In genomic region chr4:142160509-142160908, GRCh38 we compare ENCODE assay signal across 27 cellular contexts.
DNase-seq lines count a peak whose midpoint lies in the region; ATAC-seq and TF ChIP-seq lines count a peak whose summit lies in the region.
"Had no signal": no experiment of that assay in that cellular context is flagged by ENCODE, and none has a peak within 500 bp of the region (broad histone marks: within the 10 kb centered on the region; RNA-seq: fewer than 3 reads in every experiment).

No MANE protein-coding gene starts in this region.

- H3K27ac Mint-ChIP-seq in activated CD4-positive, alpha-beta T cell treated with anti-CD3 and anti-CD28 coated beads for 36 hours = peak overlapping the region; percentile 43
- H3K27ac Mint-ChIP-seq in T-helper 17 cell = peak overlapping the region; percentile 34
- H3K27ac Mint-ChIP-seq in natural killer cell treated with Interleukin-12 subunit alpha and Interleukin-12 subunit beta and Interleukin-15 and Interleukin-18, amount 100 ng/mL, for 72 hours = no peak overlapping the region
- H3K27ac Mint-ChIP-seq: CD14-positive monocyte; stimulated activated memory B cell treated with anti-CD40 and anti-IgM and Interleukin-4, amounts not matched to agents 10 μg/mL and 1 μg/mL and 100 μg/mL, for 72 hours had no signal

- no peak overlapping the region for H3K4me3 ChIP-seq in fibroblast of mammary gland (ENCODE audit: control insufficient read depth, low read depth, low read length)
- H3K4me3 ChIP-seq: lung, sigmoid colon, thoracic aorta had no signal

- no peak for DNase-seq in activated CD4-positive, alpha-beta T cell treated with anti-CD3 and anti-CD28 coated beads for 36 hours
- no peak for DNase-seq in activated CD4-positive, alpha-beta T cell treated with anti-CD3 and anti-CD28 coated beads for 4 hours
- DNase-seq in T-helper 17 cell (no peak), fibroblast of mammary gland (ENCODE audit: low read depth) (peak; percentile 15), renal cortical epithelial cell (ENCODE audit: low read depth) (peak; percentile 59), GM03348 (ENCODE audit: low spot score) (no peak)
- no peak for DNase-seq in activated CD4-positive, CD25-positive, alpha-beta regulatory T cell (lab: John Stamatoyannopoulos, UW)
- DNase-seq in natural killer cell treated with Interleukin-12 subunit alpha and Interleukin-12 subunit beta and Interleukin-15 and Interleukin-18, amount 100 ng/mL, for 72 hours (ENCODE audit: low spot score) = no peak
- DNase-seq: 8988T; activated CD4-positive, alpha-beta T cell treated with anti-CD3 and anti-CD28 coated beads, Interleukin-2, amount 50 U/mL, for 1 hour; activated naive CD4-positive, alpha-beta T cell treated with anti-CD3 and anti-CD28 coated beads, Interleukin-2, amount 50 U/mL, for 16 hours; aorta; KG1; kidney glomerular epithelial cell; MM.1S; NCI-H1417; posterior cingulate gyrus; SHP77 treated with DMSO at 0.1 percent for 48 hours; sigmoid colon; stimulated activated CD4-positive, alpha-beta T cell treated with anti-CD3 and anti-CD28 coated beads, Interleukin-4, amount 100 ng/mL, for 4 hours; T-helper 9 cell; WERI-Rb-1 had no signal

- intact Hi-C loops in activated CD4-positive, alpha-beta T cell treated with anti-CD3 and anti-CD28 coated beads for 36 hours (cut with DNase I, micrococcal nuclease) = no loop called here

- TF ChIP-seq CTCF in fibroblast of mammary gland (conservative IDR thresholded peaks at IDR 0.05; ENCODE audit: control insufficient read depth, insufficient read depth, low read depth, low read length) = no peak

- peaks cover 39% of the 10 kb centered on the region for H3K4me1 Mint-ChIP-seq in activated CD4-positive, alpha-beta T cell treated with anti-CD3 and anti-CD28 coated beads for 36 hours
- peaks cover 26% of the 10 kb centered on the region for H3K4me1 Mint-ChIP-seq in T-helper 17 cell
- no peaks in the 10 kb centered on the region for H3K4me1 Mint-ChIP-seq in natural killer cell treated with Interleukin-12 subunit alpha and Interleukin-12 subunit beta and Interleukin-15 and Interleukin-18, amount 100 ng/mL, for 72 hours (ENCODE audit: low read depth in 2 of 2)
- H3K4me1 Mint-ChIP-seq: CD14-positive monocyte; stimulated activated memory B cell treated with anti-CD40 and anti-IgM and Interleukin-4, amounts not matched to agents 10 μg/mL and 1 μg/mL and 100 μg/mL, for 72 hours had no signal

- peak; percentile 26 for ATAC-seq in activated CD4-positive, alpha-beta T cell treated with anti-CD3 and anti-CD28 coated beads for 36 hours
- ATAC-seq in T-helper 17 cell = no peak
- ATAC-seq in natural killer cell treated with Interleukin-12 subunit alpha and Interleukin-12 subunit beta and Interleukin-15 and Interleukin-18, amount 100 ng/mL, for 72 hours = no peak
- ATAC-seq: Panc1 had no signal

- no peaks in the 10 kb centered on the region for H3K9me3 ChIP-seq in T-helper 17 cell (ENCODE audit: control insufficient read depth, low read length, poor library complexity, severe bottlenecking)
- H3K9me3 ChIP-seq: sigmoid colon, thoracic aorta had no signal

- no peaks in the 10 kb centered on the region for H3K27me3 Mint-ChIP-seq in activated CD4-positive, alpha-beta T cell treated with anti-CD3 and anti-CD28 coated beads for 36 hours
- H3K27me3 Mint-ChIP-seq in T-helper 17 cell = no peaks in the 10 kb centered on the region
- no peaks in the 10 kb centered on the region for H3K27me3 Mint-ChIP-seq in natural killer cell treated with Interleukin-12 subunit alpha and Interleukin-12 subunit beta and Interleukin-15 and Interleukin-18, amount 100 ng/mL, for 72 hours
- H3K27me3 Mint-ChIP-seq: stimulated activated memory B cell treated with anti-CD40 and anti-IgM and Interleukin-4, amounts not matched to agents 10 μg/mL and 1 μg/mL and 100 μg/mL, for 72 hours had no signal

- POLR2A ChIA-PET in activated CD4-positive, alpha-beta T cell treated with anti-CD3 and anti-CD28 coated beads for 36 hours (lab: Charles Lee) = no interaction called here

- H3K9me3 Mint-ChIP-seq in activated CD4-positive, alpha-beta T cell treated with anti-CD3 and anti-CD28 coated beads for 36 hours (ENCODE audit: low read depth) = no peaks in the 10 kb centered on the region
- H3K9me3 Mint-ChIP-seq in natural killer cell treated with Interleukin-12 subunit alpha and Interleukin-12 subunit beta and Interleukin-15 and Interleukin-18, amount 100 ng/mL, for 72 hours = no peaks in the 10 kb centered on the region
- H3K9me3 Mint-ChIP-seq: stimulated activated memory B cell treated with anti-CD40 and anti-IgM and Interleukin-4, amounts not matched to agents 10 μg/mL and 1 μg/mL and 100 μg/mL, for 72 hours had no signal

- no peak overlapping the region for H3K4me3 Mint-ChIP-seq in activated CD4-positive, alpha-beta T cell treated with anti-CD3 and anti-CD28 coated beads for 36 hours
- H3K4me3 Mint-ChIP-seq in T-helper 17 cell = no peak overlapping the region
- no peak overlapping the region for H3K4me3 Mint-ChIP-seq in natural killer cell treated with Interleukin-12 subunit alpha and Interleukin-12 subunit beta and Interleukin-15 and Interleukin-18, amount 100 ng/mL, for 72 hours
- H3K4me3 Mint-ChIP-seq: CD14-positive monocyte; stimulated activated memory B cell treated with anti-CD40 and anti-IgM and Interleukin-4, amounts not matched to agents 10 μg/mL and 1 μg/mL and 100 μg/mL, for 72 hours had no signal

- peaks cover 60% of the 10 kb centered on the region for H3K36me3 Mint-ChIP-seq in activated CD4-positive, alpha-beta T cell treated with anti-CD3 and anti-CD28 coated beads for 36 hours (ENCODE audit: low read depth)
- H3K36me3 Mint-ChIP-seq in T-helper 17 cell (ENCODE audit: low read depth) = peaks cover 21% of the 10 kb centered on the region
- H3K36me3 Mint-ChIP-seq in natural killer cell treated with Interleukin-12 subunit alpha and Interleukin-12 subunit beta and Interleukin-15 and Interleukin-18, amount 100 ng/mL, for 72 hours = no peaks in the 10 kb centered on the region
- H3K36me3 Mint-ChIP-seq: CD14-positive monocyte; stimulated activated memory B cell treated with anti-CD40 and anti-IgM and Interleukin-4, amounts not matched to agents 10 μg/mL and 1 μg/mL and 100 μg/mL, for 72 hours had no signal

- CTCF ChIA-PET in activated CD4-positive, alpha-beta T cell treated with anti-CD3 and anti-CD28 coated beads for 36 hours (lab: Charles Lee) = no interaction called here

Comparison
In these comparisons a context has a peak if more than half of its experiments do, and no peak if none do; other contexts are left out.
1. DNase-seq: peak in fibroblast of mammary gland (single experiment) and renal cortical epithelial cell (single experiment); none in activated CD4-positive, alpha-beta T cell treated with anti-CD3 and anti-CD28 coated beads for 36 hours (single experiment), activated CD4-positive, alpha-beta T cell treated with anti-CD3 and anti-CD28 coated beads for 4 hours (0 of 2), T-helper 17 cell (0 of 3), activated CD4-positive, CD25-positive, alpha-beta regulatory T cell (0 of 4), natural killer cell treated with Interleukin-12 subunit alpha and Interleukin-12 subunit beta and Interleukin-15 and Interleukin-18, amount 100 ng/mL, for 72 hours (single experiment) and GM03348 (single experiment).
2. H3K27ac Mint-ChIP-seq: peak in activated CD4-positive, alpha-beta T cell treated with anti-CD3 and anti-CD28 coated beads for 36 hours (single experiment) and T-helper 17 cell (single experiment); none in natural killer cell treated with Interleukin-12 subunit alpha and Interleukin-12 subunit beta and Interleukin-15 and Interleukin-18, amount 100 ng/mL, for 72 hours (0 of 2).